ENCODE assay signal across 7 cellular contexts in genomic region chr17:80382956-80383355, GRCh38.
"Had no signal": no experiment of that assay in that cellular context is flagged by ENCODE, and none has a peak within 500 bp of the region (broad histone marks: within the 10 kb centered on the region; RNA-seq: fewer than 3 reads in every experiment).

No MANE protein-coding gene starts in this region.

- H3K9me3 Mint-ChIP-seq: nephron had no signal

- H3K4me3 Mint-ChIP-seq: nephron had no signal

- ATAC-seq: foreskin keratinocyte, left colon had no signal

- DNase-seq: activated CD4-positive, alpha-beta T cell treated with anti-CD3 and anti-CD28 coated beads, Interleukin-2, amount 50 U/mL, for 1 hour; foreskin keratinocyte; left colon; occipital lobe; stimulated activated CD4-positive, alpha-beta T cell treated with anti-CD3 and anti-CD28 coated beads, Interleukin-4, amount 100 ng/mL, for 1 hour; stimulated activated CD8-positive, alpha-beta memory T cell treated with anti-CD3 and anti-CD28 coated beads, Interleukin-4, amount 100 ng/mL, for 48 hours had no signal
